10 cellular contexts compared by ENCODE assay signal in the genomic region with DNA sequence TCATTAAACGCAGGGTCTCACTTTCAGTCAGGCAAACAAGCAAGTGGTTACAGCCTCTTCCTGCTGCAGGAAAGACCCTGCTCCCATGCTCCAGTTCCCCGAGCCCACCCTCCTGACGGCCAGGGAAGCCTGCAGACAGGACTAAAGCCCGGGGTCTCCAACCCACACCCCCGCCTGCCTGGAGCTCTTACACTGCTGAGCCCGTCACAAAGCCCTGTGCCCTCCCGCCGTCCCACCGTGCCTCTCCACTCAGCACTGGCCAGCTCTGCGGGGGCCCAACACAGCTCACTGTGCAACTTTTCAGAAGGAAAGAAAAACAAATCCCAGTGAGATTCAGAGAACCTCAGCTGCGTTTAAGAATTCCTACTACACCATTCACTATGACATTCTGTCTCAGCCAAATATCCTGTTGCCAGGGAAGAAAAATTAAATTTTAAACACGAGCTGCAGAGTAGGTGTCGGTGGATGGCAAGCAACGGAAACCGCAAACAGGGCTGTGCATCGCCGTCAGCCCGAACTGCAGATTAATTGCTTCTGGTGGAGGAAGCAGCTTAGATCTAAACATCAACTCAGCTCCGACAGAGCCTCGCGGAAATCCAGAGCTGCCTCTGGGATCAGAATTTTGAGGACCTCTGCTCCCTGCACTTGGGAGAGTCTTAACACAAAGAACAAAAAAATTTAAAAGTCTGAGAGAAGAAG.
A peak's percentile ranks its signal among the peaks of the same experiment; 100 is the strongest.
DNase-seq lines count a peak whose midpoint lies in the region; ATAC-seq, FAIRE-seq and TF ChIP-seq lines count a peak whose summit lies in the region.
"Had no signal": no experiment of that assay in that cellular context is flagged by ENCODE, and none has a peak within 500 bp of the region (broad histone marks: within the 10 kb centered on the region; RNA-seq: fewer than 3 reads in every experiment).

No MANE protein-coding gene starts in this region.

- H3K36me3 Mint-ChIP-seq in T-helper 17 cell (ENCODE audit: low read depth), result no peaks in the 10 kb centered on the region

- peaks cover 4% of the 10 kb centered on the region for H3K9me1 ChIP-seq in K562 (ENCODE audit: control insufficient read depth, insufficient read depth, low read length)

- no peaks in the 10 kb centered on the region for H4K20me1 ChIP-seq in K562 (replicated peaks; ENCODE audit: control insufficient read depth, insufficient read depth, low read length)

- H2AFZ ChIP-seq in K562 (ENCODE audit: low read depth, low read length), result peak overlapping the region; percentile 68

- peak overlapping the region; percentile 21; the same call in 1 of the 3 replicates for H3K27ac ChIP-seq in K562 (ENCODE audit: extremely low read depth, low read depth, low read length)
- H3K27ac ChIP-seq in foreskin keratinocyte, result no peak overlapping the region

- H3K27me3 Mint-ChIP-seq in T-helper 17 cell, result no peaks in the 10 kb centered on the region

- POLR2A ChIA-PET in K562 (lab: Yijun Ruan, JAX), result interaction anchor here (0.9 to 1.7 kb wide), 3 partner anchors 9 to 16 kb away, joined by 3 to 4 read pairs (median 4); no protein-coding TSS in a partner anchor

- peak overlapping the region; percentile 87 for H3K27ac Mint-ChIP-seq in T-helper 17 cell

- no TSS peak for BruUV-seq in K562 (replicated peaks; lab: Mats Ljungman, UMichigan)

- peak overlapping the region; percentile 6; the same call in 1 of the 2 replicates for H3K4me2 ChIP-seq in K562 (ENCODE audit: insufficient read depth, low read length)

- CTCF ChIA-PET in K562 (lab: Yijun Ruan, JAX; ENCODE audit: low intra/inter-chr PET ratio), result no interaction called here

- H3K4me1 ChIP-seq in K562 (replicated peaks in 1 of 2; ENCODE audit: control insufficient read depth in 2 of 2, insufficient read depth in 2 of 2, low read length in 2 of 2), result peaks cover 8 to 31% of the 10 kb centered on the region in 2 experiments
- no peaks in the 10 kb centered on the region for H3K4me1 ChIP-seq in foreskin keratinocyte

- no peak for TF ChIP-seq POLR2A in K562 (conservative IDR thresholded peaks at IDR 0.05)

- 22% methylated on average over 21 of the region's 21 CpGs for WGBS in K562 (ENCODE audit: insufficient coverage, low coverage, missing lambda C conversion rate)

- no peaks in the 10 kb centered on the region for H3K79me2 ChIP-seq in K562 (ENCODE audit: control insufficient read depth, insufficient read depth, low read length)

- H3K4me3 Mint-ChIP-seq in T-helper 17 cell, result peak overlapping the region; percentile 85

- TF ChIP-seq CTCF in K562 (IDR thresholded peaks at IDR 0.05 in 2 of 3, conservative IDR thresholded peaks at IDR 0.05 in 1 of 3; ENCODE audit: insufficient read depth in 2 of 3, low read depth in 1 of 3, low read length in 3 of 3), result no peak
- TF ChIP-seq CTCF in foreskin keratinocyte (conservative IDR thresholded peaks at IDR 0.05), result no peak

- in situ Hi-C loops in K562 (cut with MboI), result no loop called here

- no peaks in the 10 kb centered on the region for H3K36me3 ChIP-seq in K562 (ENCODE audit: control insufficient read depth, insufficient read depth, low read length)

- H3K27me3 ChIP-seq in K562 (ENCODE audit: control insufficient read depth in 2 of 2, insufficient read depth in 2 of 2, low read length in 2 of 2), result peaks cover 0 to 12% of the 10 kb centered on the region in 2 experiments; a peak in 2 of 5 replicates
- H3K27me3 ChIP-seq in foreskin keratinocyte, result no peaks in the 10 kb centered on the region

- intact Hi-C loops in K562 (cut with micrococcal nuclease), result loop anchor here (10.0 kb wide), 1 partner anchor 111 kb away; the partner anchor contains the start of gene SFSWAP

- H3K4me3 ChIP-seq in K562, result no peak overlapping the region
- H3K4me3 ChIP-seq: lung had no signal

- TF ChIP-seq EP300 in K562 (IDR thresholded peaks at IDR 0.05; ENCODE audit: low read length), result 0 out of 2 replicates have a peak, but pooled peaks have one; percentile 10

- no peak for TF ChIP-seq RAD21 in K562 (CRISPR knock-in tag; conservative IDR thresholded peaks at IDR 0.05 in 1 of 2, IDR thresholded peaks at IDR 0.05 in 1 of 2)

- H3K9me3 ChIP-seq in T-helper 17 cell (ENCODE audit: control insufficient read depth, low read length, poor library complexity, severe bottlenecking), result no peaks in the 10 kb centered on the region
- no peaks in the 10 kb centered on the region for H3K9me3 ChIP-seq in K562 (replicated peaks; ENCODE audit: control insufficient read depth, insufficient read depth, low read depth, low read length)

- FAIRE-seq in K562 (lab: Jason Lieb, UNC), result no peak
- FAIRE-seq: endometrium had no signal

- H3K4me1 Mint-ChIP-seq in T-helper 17 cell, result peaks cover 46% of the 10 kb centered on the region

- DNase-seq in T-helper 17 cell (peak in 1 of 3 donors; percentile 23), K562 (ENCODE audit: extremely low read depth in 1 of 4, low spot score in 3 of 4) (peak in 1 of 4 experiments; percentile 31), NAMALWA (ENCODE audit: low spot score) (no peak), AG08396 (ENCODE audit: low spot score) (no peak), foreskin keratinocyte (no peak), GOT3 (lab: John Stamatoyannopoulos, UW) (no peak)
- DNase-seq in stimulated activated CD8-positive, alpha-beta memory T cell treated with anti-CD3 and anti-CD28 coated beads, Interleukin-4, amount 100 ng/mL, for 48 hours, result peak; percentile 53

- H3K9ac ChIP-seq in K562 (ENCODE audit: insufficient read depth in 1 of 2, low read depth in 2 of 2, low read length in 2 of 2), result peak overlapping the region in 1 of 2 experiments; percentile 74; a peak in 2 of 4 replicates

- peak; percentile 38 for ATAC-seq in GM19452 (IDR thresholded peaks at IDR 0.05; ENCODE audit: unreplicated experiment)
- peak; percentile 84 for ATAC-seq in T-helper 17 cell
- peak; percentile 62 for ATAC-seq in K562
- no peak for ATAC-seq in foreskin keratinocyte

TF ChIP-seq in K562, 482 proteins besides CTCF, POLR2A, EP300 and RAD21:
- TF ChIP-seq ZNF197 (CRISPR knock-in tag; IDR thresholded peaks at IDR 0.05; ENCODE audit: low read depth), result no peak
- TF ChIP-seq MEIS2 (IDR thresholded peaks at IDR 0.05; ENCODE audit: partially characterized antibody), result peak; percentile 75
- TF ChIP-seq ESRRA (IDR thresholded peaks at IDR 0.05; ENCODE audit: borderline replicate concordance, low read depth), result peak; percentile 59; the same call in 1 of the 2 replicates
- TF ChIP-seq RCOR1 (IDR thresholded peaks at IDR 0.05; ENCODE audit: borderline replicate concordance in 1 of 2, low read depth in 2 of 2, low read length in 2 of 2), result 0 out of 4 replicates have a peak, but pooled peaks of 1 of the 2 experiments have one; percentile 21
- TF ChIP-seq STAT6 (CRISPR knock-in tag; IDR thresholded peaks at IDR 0.05), result no peak
- peak; percentile 43 for TF ChIP-seq CXXC5 (CRISPR knock-in tag; IDR thresholded peaks at IDR 0.05)
- peak; percentile 49; the same call in 1 of the 2 replicates for TF ChIP-seq ETV1 (tag; conservative IDR thresholded peaks at IDR 0.05; ENCODE audit: low read depth)
- no peak for TF ChIP-seq KDM2B (CRISPR knock-in tag; IDR thresholded peaks at IDR 0.05)
